16 cellular contexts compared by ENCODE assay signal in the genomic region with DNA sequence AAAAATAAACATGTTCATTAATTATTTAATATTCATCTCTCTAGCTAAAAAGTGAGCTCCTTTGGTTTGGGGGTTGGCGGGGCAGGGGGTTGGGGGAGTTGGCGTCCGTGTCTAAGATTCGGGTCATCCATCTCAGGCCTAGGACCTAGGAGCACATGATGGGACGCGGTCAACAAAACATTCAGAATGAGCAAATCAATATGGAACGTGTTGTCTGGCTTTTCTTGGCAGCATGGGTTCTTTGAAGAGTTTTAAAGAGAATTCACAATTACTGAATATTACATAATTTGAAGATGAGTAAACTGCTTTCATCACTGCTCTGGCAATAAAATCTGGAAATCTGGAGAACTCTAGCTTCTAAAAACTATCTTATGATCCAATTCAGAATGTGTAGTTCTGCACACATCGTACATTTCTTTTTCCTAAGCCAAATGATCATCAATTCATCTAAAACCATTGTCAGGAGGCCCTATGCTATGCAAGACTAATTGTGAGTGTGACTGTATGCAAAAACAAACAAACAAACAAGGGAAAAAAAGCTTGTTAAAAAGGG. TPM values are rescaled to one million over a fixed set of nuclear protein-coding genes. Genes with fewer than 3 reads are reported as not detected.
A peak's percentile ranks its signal among the peaks of the same experiment; 100 is the strongest.
DNase-seq lines count a peak whose midpoint lies in the region; ATAC-seq and TF ChIP-seq lines count a peak whose summit lies in the region.
"Had no signal": no experiment of that assay in that cellular context is flagged by ENCODE, and none has a peak within 500 bp of the region (broad histone marks: within the 10 kb centered on the region; RNA-seq: fewer than 3 reads in every experiment).

No MANE protein-coding gene starts in this region.

- DNase-seq in EL = peak; percentile 74
- no peak for DNase-seq in mammary epithelial cell
- DNase-seq in left ventricle myocardium superior = no peak
- DNase-seq in stimulated activated CD4-positive, alpha-beta T cell treated with anti-CD3 and anti-CD28 coated beads, Interleukin-2, amount 100 ng/mL, for 24 hours = no peak
- DNase-seq in LoVo (ENCODE audit: low spot score) = no peak
- DNase-seq: activated CD4-positive, alpha-beta T cell treated with anti-CD3 and anti-CD28 coated beads for 4 hours; activated T-cell treated with anti-CD3 and anti-CD28 coated beads, Interleukin-2, amount 50 U/mL, for 24 hours; NCI-H1436 treated with DMSO at 0.1 percent for 48 hours; nephron progenitor cell; stimulated activated CD4-positive, alpha-beta T cell treated with anti-CD3 and anti-CD28 coated beads, Interleukin-4, amount 100 ng/mL, for 1 hour had no signal

- in situ Hi-C loops in mammary epithelial cell (cut with MboI; ENCODE audit: low sequenced_read_pairs in 2 of 2) = no loop called here

- H3K9ac ChIP-seq in mammary epithelial cell (ENCODE audit: insufficient read depth, low read length) (no peak overlapping the region), subcutaneous abdominal adipose tissue (ENCODE audit: low read length in 5 of 5) (peak overlapping the region in 1 of 5 donors; percentile 21)
- H3K9ac ChIP-seq: BLaER1 had no signal

- H3K9me3 ChIP-seq in mammary epithelial cell (replicated peaks; ENCODE audit: insufficient read depth, low read length) (no peaks in the 10 kb centered on the region), subcutaneous abdominal adipose tissue (ENCODE audit: control insufficient read depth in 5 of 5, low read length in 5 of 5) (no peaks in the 10 kb centered on the region)
- H3K9me3 ChIP-seq: SJSA1 had no signal

- TF ChIP-seq CTCF in mammary epithelial cell (conservative IDR thresholded peaks at IDR 0.05 in 1 of 2, IDR thresholded peaks at IDR 0.05 in 1 of 2; ENCODE audit: extremely low read depth in 1 of 2, insufficient read depth in 1 of 2, low read depth in 1 of 2, low read length in 2 of 2) = no peak

- H3K36me3 ChIP-seq in mammary epithelial cell (ENCODE audit: insufficient read depth, low read length) (no peaks in the 10 kb centered on the region), subcutaneous abdominal adipose tissue (ENCODE audit: control insufficient read depth in 5 of 5, insufficient read depth in 5 of 5, low read length in 5 of 5) (no peaks in the 10 kb centered on the region)
- H3K36me3 ChIP-seq: SJSA1 had no signal

- 81% methylated on average over 7 of the region's 8 CpGs for WGBS in mammary epithelial cell (ENCODE audit: low coverage, missing lambda C conversion rate)

- dilution Hi-C loops in mammary epithelial cell (cut with HindIII; ENCODE audit: low sequenced_read_pairs) = loop anchor here (10.0 kb wide), 1 partner anchor 51 kb away; no protein-coding TSS in a partner anchor

- H3K4me1 ChIP-seq in mammary epithelial cell (ENCODE audit: insufficient read depth, low read length) = peaks cover 15% of the 10 kb centered on the region
- H3K4me1 ChIP-seq in subcutaneous abdominal adipose tissue (ENCODE audit: control insufficient read depth in 5 of 5, insufficient read depth in 5 of 5, low read length in 5 of 5) = peaks cover 3 to 16% (median 10%) of the 10 kb centered on the region in 5 donors

- no peaks in the 10 kb centered on the region for H4K20me1 ChIP-seq in mammary epithelial cell (ENCODE audit: insufficient read depth, low read length)
- H4K20me1 ChIP-seq: BLaER1 had no signal

- peak overlapping the region; percentile 16 for H3K4me2 ChIP-seq in mammary epithelial cell (ENCODE audit: insufficient read depth, low read depth, low read length)
- H3K4me2 ChIP-seq: BLaER1 had no signal

- intact Hi-C loops in mammary epithelial cell (cut with micrococcal nuclease) = no loop called here
- intact Hi-C loops in left ventricle myocardium superior (cut with micrococcal nuclease) = no loop called here

- H3K79me2 ChIP-seq in mammary epithelial cell (ENCODE audit: insufficient read depth, low read length) = peaks cover 8% of the 10 kb centered on the region

- no peak overlapping the region for H2AFZ ChIP-seq in mammary epithelial cell (ENCODE audit: low read depth, low read length)

- peak; percentile 45 for ATAC-seq in left ventricle myocardium superior
- no peak for ATAC-seq in HG02642 (IDR thresholded peaks at IDR 0.05; ENCODE audit: poor library complexity, unreplicated experiment)
- no peak for ATAC-seq in HG02852 (IDR thresholded peaks at IDR 0.05; ENCODE audit: unreplicated experiment)
- ATAC-seq: left lobe of liver had no signal

- no TSS peak for BruUV-seq in mammary epithelial cell (replicated peaks; lab: Mats Ljungman, UMichigan)

- H3K27me3 ChIP-seq in mammary epithelial cell (ENCODE audit: insufficient read depth, low read length) (no peaks in the 10 kb centered on the region), subcutaneous abdominal adipose tissue (ENCODE audit: control insufficient read depth in 5 of 5, insufficient read depth in 4 of 5, low read length in 5 of 5) (no peaks in the 10 kb centered on the region)
- H3K27me3 ChIP-seq: BLaER1, SJSA1 had no signal

- CTCF ChIA-PET in mammary epithelial cell (lab: Charles Lee; ENCODE audit: low non-redundant PET) = interaction anchor here (0.6 kb wide), 1 partner anchor 37 kb away, joined by 5 read pairs; no protein-coding TSS in a partner anchor

- H3K4me3 ChIP-seq in mammary epithelial cell (replicated peaks in 1 of 3; ENCODE audit: insufficient read depth in 1 of 3, low read depth in 2 of 3, low read length in 3 of 3) (no peak overlapping the region), subcutaneous abdominal adipose tissue (ENCODE audit: low read depth in 1 of 5, low read length in 5 of 5) (no peak overlapping the region)
- H3K4me3 ChIP-seq: BLaER1, SJSA1 had no signal

- H3K27ac ChIP-seq in mammary epithelial cell (ENCODE audit: insufficient read depth, low read depth, low read length) (no peak overlapping the region), subcutaneous abdominal adipose tissue (ENCODE audit: low read depth, low read length) (peak overlapping the region; percentile 61)
- H3K27ac ChIP-seq: BLaER1, SJSA1 had no signal

RNA-seq across cellular contexts. Expression of a gene that starts 5.4 kb away (rescaled TPM):
- 10 to 100 TPM; 37.8 to 84.0 TPM for total RNA-seq in mammary epithelial cell
- 21.3 TPM for polyA plus RNA-seq in mammary epithelial cell
- polyA minus RNA-seq in mammary epithelial cell = 2.6 TPM
- total RNA-seq in left ventricle myocardium superior = 32.4 TPM

RNA-seq across cellular contexts. Expression of a gene that starts 37.9 kb away (rescaled TPM):
- 10 to 100 TPM; 37.1 to 51.8 TPM for total RNA-seq in mammary epithelial cell
- 32.5 TPM for polyA plus RNA-seq in mammary epithelial cell
- polyA minus RNA-seq in mammary epithelial cell = 50.8 TPM
- total RNA-seq in left ventricle myocardium superior = 9.2 TPM
